Comparison of ENCODE assay signal across 16 cellular contexts in the genomic region with DNA sequence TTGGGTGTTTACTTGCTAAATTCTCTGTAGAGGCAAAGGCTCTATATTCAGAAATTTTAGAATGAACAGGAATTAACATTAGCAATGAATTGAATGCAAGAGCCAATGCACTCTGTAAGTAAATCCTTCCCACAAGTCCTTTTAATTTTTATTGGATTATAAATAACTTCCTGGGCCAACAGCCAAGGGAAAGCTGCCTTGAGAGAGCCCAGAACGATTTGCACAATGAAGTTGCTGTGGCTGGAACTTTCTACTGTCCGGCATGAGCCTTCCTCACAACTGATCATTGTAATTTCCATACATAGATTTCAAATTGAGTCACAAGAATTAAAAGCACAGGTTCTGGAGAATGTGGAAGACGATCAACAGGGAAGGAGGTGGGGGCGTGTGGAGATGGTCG.
"Had no signal": no experiment of that assay in that cellular context is flagged by ENCODE, and none has a peak within 500 bp of the region (broad histone marks: within the 10 kb centered on the region; RNA-seq: fewer than 3 reads in every experiment).

No MANE protein-coding gene starts in this region.

- H3K4me3 Mint-ChIP-seq: activated naive CD4-positive, alpha-beta T cell treated with anti-CD3 and anti-CD28 coated beads for 36 hours; activated T-cell treated with anti-CD3 and anti-CD28 coated beads, Interleukin-2, amount 50 U/mL, for 4 hours; nephron; stimulated activated effector memory CD8-positive, alpha-beta T cell treated with anti-CD3 and anti-CD28 coated beads, Interleukin-12 subunit alpha, Interleukin-12 subunit beta, amount 100 ng/mL, for 72 hours; type B pancreatic cell had no signal

- H3K9me3 ChIP-seq: gastrocnemius medialis had no signal

- H3K27ac Mint-ChIP-seq: activated naive CD4-positive, alpha-beta T cell treated with anti-CD3 and anti-CD28 coated beads for 36 hours; nephron; stimulated activated effector memory CD8-positive, alpha-beta T cell treated with anti-CD3 and anti-CD28 coated beads, Interleukin-12 subunit alpha, Interleukin-12 subunit beta, amount 100 ng/mL, for 72 hours; type B pancreatic cell had no signal

- H3K36me3 Mint-ChIP-seq: stimulated activated effector memory CD8-positive, alpha-beta T cell treated with anti-CD3 and anti-CD28 coated beads, Interleukin-12 subunit alpha, Interleukin-12 subunit beta, amount 100 ng/mL, for 72 hours; type B pancreatic cell had no signal

- H3K4me1 Mint-ChIP-seq: stimulated activated effector memory CD8-positive, alpha-beta T cell treated with anti-CD3 and anti-CD28 coated beads, Interleukin-12 subunit alpha, Interleukin-12 subunit beta, amount 100 ng/mL, for 72 hours had no signal

- H3K4me3 ChIP-seq: breast epithelium, gastrocnemius medialis, lower lobe of right lung, stomach had no signal

- DNase-seq: activated CD4-positive, alpha-beta T cell treated with anti-CD3 and anti-CD28 coated beads, Interleukin-2, amount 50 U/mL, for 1 hour; activated CD4-positive, CD25-positive, alpha-beta regulatory T cell treated with anti-CD3 and anti-CD28 coated beads, Interleukin-2, amount 50 U/mL, for 72 hours; activated CD8-positive, alpha-beta memory T cell treated with anti-CD3 and anti-CD28 coated beads, Interleukin-2, amount 50 U/mL, for 4 hours; activated naive CD4-positive, alpha-beta T cell treated with anti-CD3 and anti-CD28 coated beads for 36 hours; activated T-cell treated with anti-CD3 and anti-CD28 coated beads, Interleukin-2, amount 50 U/mL, for 4 hours; anterior cingulate cortex; cerebellar nuclear complex; effector CD4-positive, alpha-beta T cell; gastrocnemius medialis; lower lobe of right lung; stimulated activated CD4-positive, alpha-beta T cell treated with anti-CD3 and anti-CD28 coated beads, Interleukin-4, amount 100 ng/mL, for 24 hours; stomach had no signal

- H3K4me1 ChIP-seq: breast epithelium, gastrocnemius medialis, lower lobe of right lung, stomach had no signal

- H3K27ac ChIP-seq: breast epithelium, gastrocnemius medialis, lower lobe of right lung, stomach had no signal

- H3K27me3 ChIP-seq: gastrocnemius medialis had no signal

- H3K36me3 ChIP-seq: breast epithelium, gastrocnemius medialis, lower lobe of right lung, stomach had no signal
